Comparison of ENCODE assay signal across 10 cellular contexts in the genomic region with DNA sequence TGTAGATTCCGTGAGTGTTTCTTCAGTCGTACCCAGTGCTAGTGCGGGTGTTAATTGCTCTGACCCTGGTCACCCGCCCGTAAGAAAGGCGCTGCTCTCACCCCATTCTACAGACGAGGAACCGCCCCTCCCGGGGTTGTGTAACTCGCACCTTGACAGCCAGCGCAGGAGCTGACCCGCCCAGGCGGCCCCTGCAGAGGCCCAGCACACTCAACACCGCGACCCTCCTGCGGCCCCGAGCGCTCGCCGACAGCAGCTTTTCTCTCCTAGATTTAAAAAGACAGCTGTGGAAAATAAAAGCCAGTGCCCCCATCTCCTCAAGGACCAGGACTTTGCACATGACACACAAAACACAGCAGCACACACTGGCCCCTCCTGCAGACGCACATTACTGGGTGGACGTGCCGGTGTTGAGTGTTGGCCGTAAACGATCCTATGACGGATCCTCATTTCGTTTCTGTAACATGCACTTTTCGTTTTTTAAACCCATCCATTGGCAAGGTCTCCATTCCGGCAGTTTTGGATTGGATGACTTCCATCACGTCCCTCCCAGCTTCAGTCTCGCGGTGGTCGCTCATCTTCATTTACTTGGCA. TPM values are rescaled to one million over a fixed set of nuclear protein-coding genes. Genes with fewer than 3 reads are reported as not detected.
DNase-seq lines count a peak whose midpoint lies in the region; FAIRE-seq and TF ChIP-seq lines count a peak whose summit lies in the region.
"Had no signal": no experiment of that assay in that cellular context is flagged by ENCODE, and none has a peak within 500 bp of the region (broad histone marks: within the 10 kb centered on the region; RNA-seq: fewer than 3 reads in every experiment).

No MANE protein-coding gene starts in this region.

- H3K4me1 ChIP-seq in fibroblast of lung (ENCODE audit: control insufficient read depth, extremely low read depth, insufficient read depth, low read length) (peaks cover 4% of the 10 kb centered on the region), smooth muscle cell (ENCODE audit: low read depth) (peaks cover 25% of the 10 kb centered on the region)

- no peak for TF ChIP-seq POLR2A in GM12892 (IDR thresholded peaks at IDR 0.05; ENCODE audit: low read depth, low read length)

- H2AFZ ChIP-seq in fibroblast of lung (ENCODE audit: low read length): peak overlapping the region; percentile 48
- H2AFZ ChIP-seq in smooth muscle cell (ENCODE audit: low read depth): no peak overlapping the region

- no peaks in the 10 kb centered on the region for H3K27me3 ChIP-seq in fibroblast of lung (ENCODE audit: control insufficient read depth, insufficient read depth, low read length)
- peaks cover 44% of the 10 kb centered on the region for H3K27me3 ChIP-seq in smooth muscle cell (ENCODE audit: low read depth)

- DNase-seq in activated naive CD4-positive, alpha-beta T cell treated with anti-CD3 and anti-CD28 coated beads for 36 hours: no peak
- DNase-seq in activated naive CD4-positive, alpha-beta T cell (lab: John Stamatoyannopoulos, UW): no peak
- DNase-seq in SK-N-MC (ENCODE audit: low read depth, low spot score) (no peak), fibroblast of lung (ENCODE audit: low read depth in 2 of 2) (no peak), smooth muscle cell (lab: John Stamatoyannopoulos, UW; ENCODE audit: unreplicated experiment) (no peak), NCI-H2081 (lab: John Stamatoyannopoulos, UW) (no peak), GM12892 (ENCODE audit: insufficient read length) (no peak)
- DNase-seq in stimulated activated CD4-positive, alpha-beta T cell treated with anti-CD3 and anti-CD28 coated beads, Interleukin-12 subunit alpha, Interleukin-12 subunit beta, amount 100 ng/mL, for 4 hours: no peak
- DNase-seq: activated CD4-positive, alpha-beta T cell treated with anti-CD3 and anti-CD28 coated beads for 48 hours had no signal

- peak overlapping the region; percentile 70 for H3K4me2 ChIP-seq in fibroblast of lung (ENCODE audit: extremely low read depth, insufficient read depth, low read length)
- peak overlapping the region; percentile 70 for H3K4me2 ChIP-seq in smooth muscle cell

- no peaks in the 10 kb centered on the region for H3K9me3 Mint-ChIP-seq in activated naive CD4-positive, alpha-beta T cell treated with anti-CD3 and anti-CD28 coated beads for 36 hours

- H3K79me2 ChIP-seq in fibroblast of lung (ENCODE audit: control insufficient read depth, insufficient read depth, low read length) (no peaks in the 10 kb centered on the region), smooth muscle cell (ENCODE audit: low read depth) (no peaks in the 10 kb centered on the region)

- H3K9me3 ChIP-seq in SK-N-MC (ENCODE audit: low read depth, low read length) (no peaks in the 10 kb centered on the region), fibroblast of lung (ENCODE audit: control insufficient read depth, insufficient read depth, low read depth, low read length) (no peaks in the 10 kb centered on the region), smooth muscle cell (replicated peaks; ENCODE audit: low read depth) (no peaks in the 10 kb centered on the region)

- peak overlapping the region; percentile 73 for H3K4me3 Mint-ChIP-seq in activated naive CD4-positive, alpha-beta T cell treated with anti-CD3 and anti-CD28 coated beads for 36 hours

- H3K9ac ChIP-seq in SK-N-MC (ENCODE audit: insufficient read length) (no peak overlapping the region), fibroblast of lung (ENCODE audit: insufficient read depth, low read length) (no peak overlapping the region), smooth muscle cell (ENCODE audit: low read depth) (no peak overlapping the region)

- H4K20me1 ChIP-seq in fibroblast of lung (ENCODE audit: control insufficient read depth, extremely low read depth, insufficient read depth, low read length) (no peaks in the 10 kb centered on the region), smooth muscle cell (ENCODE audit: low read depth) (no peaks in the 10 kb centered on the region)

- CTCF ChIA-PET in activated naive CD4-positive, alpha-beta T cell treated with anti-CD3 and anti-CD28 coated beads for 36 hours (lab: Charles Lee): interaction anchor here (0.6 to 1.3 kb wide), 3 partner anchors 11 to 18 kb away, joined by 3 to 4 read pairs (median 3); no protein-coding TSS in a partner anchor

- peaks cover 69% of the 10 kb centered on the region for H3K4me1 Mint-ChIP-seq in activated naive CD4-positive, alpha-beta T cell treated with anti-CD3 and anti-CD28 coated beads for 36 hours (ENCODE audit: low read depth)

- intact Hi-C loops in activated naive CD4-positive, alpha-beta T cell treated with anti-CD3 and anti-CD28 coated beads for 36 hours (cut with micrococcal nuclease): loop anchor here (5.0 kb wide), 1 partner anchor 368 kb away; the partner anchor contains the start of gene MGAT1

- WGBS in smooth muscle cell (ENCODE audit: low lambda C conversion rate): 7% methylated on average over 33 of the region's 33 CpGs

- no peak for FAIRE-seq in GM12892 (lab: Jason Lieb, UNC)

- no peaks in the 10 kb centered on the region for H3K36me3 ChIP-seq in SK-N-MC (ENCODE audit: insufficient read depth, low read length)
- H3K36me3 ChIP-seq in fibroblast of lung (ENCODE audit: control insufficient read depth, insufficient read depth, low read length): no peaks in the 10 kb centered on the region
- H3K36me3 ChIP-seq in smooth muscle cell (ENCODE audit: low read depth): no peaks in the 10 kb centered on the region
- H3K36me3 ChIP-seq: gastroesophageal sphincter had no signal

- H3K4me3 ChIP-seq in SK-N-MC: peak overlapping the region; percentile 57
- H3K4me3 ChIP-seq in fibroblast of lung (replicated peaks in 1 of 4; ENCODE audit: control extremely low read depth in 1 of 4, insufficient read depth in 1 of 4, low read depth in 3 of 4, low read length in 4 of 4): peak overlapping the region in 3 of 4 experiments; percentile 5 to 34 (median 24)
- peak overlapping the region; percentile 25 for H3K4me3 ChIP-seq in smooth muscle cell
- H3K4me3 ChIP-seq: gastroesophageal sphincter had no signal

- no peak overlapping the region for H3K27ac ChIP-seq in SK-N-MC
- no peak overlapping the region for H3K27ac ChIP-seq in fibroblast of lung (ENCODE audit: insufficient read depth, low read length)
- H3K27ac ChIP-seq in smooth muscle cell (ENCODE audit: low read depth): no peak overlapping the region
- H3K27ac ChIP-seq: gastroesophageal sphincter had no signal

- H3K27me3 Mint-ChIP-seq in activated naive CD4-positive, alpha-beta T cell treated with anti-CD3 and anti-CD28 coated beads for 36 hours (ENCODE audit: low read depth): peaks cover 69% of the 10 kb centered on the region

- peaks cover 28% of the 10 kb centered on the region for H3F3A ChIP-seq in smooth muscle cell (ENCODE audit: low read depth)

- TF ChIP-seq CTCF in fibroblast of lung (conservative IDR thresholded peaks at IDR 0.05 in 1 of 2, IDR thresholded peaks at IDR 0.05 in 1 of 2; ENCODE audit: low read depth in 1 of 2, low read length in 2 of 2): no peak
- TF ChIP-seq CTCF in smooth muscle cell (IDR thresholded peaks at IDR 0.05; ENCODE audit: borderline replicate concordance, insufficient read depth, poor library complexity, severe bottlenecking): no peak

- no peak overlapping the region for H3K27ac Mint-ChIP-seq in activated naive CD4-positive, alpha-beta T cell treated with anti-CD3 and anti-CD28 coated beads for 36 hours

- no peaks in the 10 kb centered on the region for H3K36me3 Mint-ChIP-seq in activated naive CD4-positive, alpha-beta T cell treated with anti-CD3 and anti-CD28 coated beads for 36 hours (ENCODE audit: low read depth)

RNA-seq across cellular contexts. Expression of gene OR2V2, which starts 22.9 kb away (rescaled TPM):
- not detected for total RNA-seq in activated naive CD4-positive, alpha-beta T cell treated with anti-CD3 and anti-CD28 coated beads for 36 hours
- not detected in 2 replicates for total RNA-seq in fibroblast of lung
- not detected in 2 replicates for polyA plus RNA-seq in fibroblast of lung
- not detected in 2 replicates for polyA plus RNA-seq in fibroblast of lung (2012)
- not detected in 2 replicates for polyA minus RNA-seq in fibroblast of lung (ENCODE audit: low replicate concordance)
- not detected in 2 replicates for total RNA-seq in smooth muscle cell
- not detected in 2 replicates for polyA plus RNA-seq in smooth muscle cell
- not detected for polyA plus RNA-seq in GM12892 (2012; ENCODE audit: missing spikeins)

RNA-seq across cellular contexts. Expression of gene TRIM7, which starts 34.7 kb away (rescaled TPM):
- 1 to 10 TPM; 1.6 to 1.8 TPM for total RNA-seq in activated naive CD4-positive, alpha-beta T cell treated with anti-CD3 and anti-CD28 coated beads for 36 hours
- 2.3 and 7.3 TPM in 2 replicates for total RNA-seq in fibroblast of lung
- 4.7 and 6.9 TPM in 2 replicates for polyA plus RNA-seq in fibroblast of lung
- polyA plus RNA-seq in fibroblast of lung (2012): 6.2 and 7.8 TPM in 2 replicates
- 0.55 and 1.9 TPM in 2 replicates for polyA minus RNA-seq in fibroblast of lung (ENCODE audit: low replicate concordance)
- 3.4 TPM in 1 of 2 replicates, not detected in the other for total RNA-seq in smooth muscle cell
- 0.45 TPM in 1 of 2 replicates, not detected in the other for polyA plus RNA-seq in smooth muscle cell
- 0.70 TPM for polyA plus RNA-seq in GM12892 (2012; ENCODE audit: missing spikeins)

RNA-seq across cellular contexts. Expression of gene OR2V1, which starts 39.4 kb away (rescaled TPM):
- total RNA-seq in activated naive CD4-positive, alpha-beta T cell treated with anti-CD3 and anti-CD28 coated beads for 36 hours: not detected
- total RNA-seq in fibroblast of lung: not detected in 2 replicates
- polyA plus RNA-seq in fibroblast of lung: not detected in 2 replicates
- not detected in 2 replicates for polyA plus RNA-seq in fibroblast of lung (2012)
- not detected in 2 replicates for polyA minus RNA-seq in fibroblast of lung (ENCODE audit: low replicate concordance)
- total RNA-seq in smooth muscle cell: not detected in 2 replicates
- polyA plus RNA-seq in smooth muscle cell: not detected in 2 replicates
- polyA plus RNA-seq in GM12892 (2012; ENCODE audit: missing spikeins): not detected

RNA-seq across cellular contexts. Expression of gene TRIM41, which starts 52.7 kb away (rescaled TPM):
- total RNA-seq in activated naive CD4-positive, alpha-beta T cell treated with anti-CD3 and anti-CD28 coated beads for 36 hours: 10 to 100 TPM; 36.5 to 37.3 TPM
- 13.9 and 17.0 TPM in 2 replicates for total RNA-seq in fibroblast of lung
- polyA plus RNA-seq in fibroblast of lung: 8.3 and 11.0 TPM in 2 replicates
- polyA plus RNA-seq in fibroblast of lung (2012): 15.1 and 19.1 TPM in 2 replicates
- 10.5 and 10.8 TPM in 2 replicates for polyA minus RNA-seq in fibroblast of lung (ENCODE audit: low replicate concordance)
- total RNA-seq in smooth muscle cell: 6.3 and 7.5 TPM in 2 replicates
- 2.4 and 2.6 TPM in 2 replicates for polyA plus RNA-seq in smooth muscle cell
- polyA plus RNA-seq in GM12892 (2012; ENCODE audit: missing spikeins): 12.2 TPM
